ENCODE assay signal across 17 cellular contexts in genomic region chr21:37593740-37594471, GRCh38.
"Had no signal": no experiment of that assay in that cellular context is flagged by ENCODE, and none has a peak within 500 bp of the region (broad histone marks: within the 10 kb centered on the region; RNA-seq: fewer than 3 reads in every experiment).

No MANE protein-coding gene starts in this region.

- H3K4me3 Mint-ChIP-seq: activated CD4-positive, alpha-beta T cell treated with anti-CD3 and anti-CD28 coated beads, Interleukin-2, amount 10 ng/mL, durations not matched to agents 7 days and 5 days; activated naive CD8-positive, alpha-beta T cell treated with anti-CD3 and anti-CD28 coated beads for 36 hours; activated T-cell treated with anti-CD3 and anti-CD28 coated beads, Interleukin-2, amount 50 U/mL, for 72 hours; brain; natural killer cell treated with Interleukin-12 subunit alpha and Interleukin-12 subunit beta and Interleukin-15 and Interleukin-18, amount 100 ng/mL, for 72 hours; stimulated activated naive CD8-positive, alpha-beta T cell treated with anti-CD3 and anti-CD28 coated beads, Interleukin-15, Interleukin-2, amounts not matched to agents 100 ng/mL and 50 ng/mL, for 24 hours had no signal

- H3K4me3 ChIP-seq: left lung, prostate gland, suprapubic skin had no signal

- H3K27me3 ChIP-seq: left lung, suprapubic skin had no signal

- DNase-seq: activated CD4-positive, alpha-beta T cell treated with anti-CD3 and anti-CD28 coated beads, Interleukin-2, amount 10 ng/mL, durations not matched to agents 7 days and 5 days; activated CD8-positive, alpha-beta memory T cell treated with anti-CD3 and anti-CD28 coated beads, Interleukin-2, amount 50 U/mL, for 48 hours; activated gamma-delta T cell treated with Interleukin-2 at 50 U/mL for 16 hours; activated naive CD8-positive, alpha-beta T cell treated with anti-CD3 and anti-CD28 coated beads for 36 hours; activated T-cell treated with anti-CD3 and anti-CD28 coated beads, Interleukin-2, amount 50 U/mL, for 72 hours; effector CD8-positive, alpha-beta T cell; islet precursor cell; left lung; mesenchymal stem cell; occipital lobe; trophoblast cell had no signal

- H3K27ac ChIP-seq: left lung, prostate gland, suprapubic skin had no signal

- H3K27ac Mint-ChIP-seq: activated CD4-positive, alpha-beta T cell treated with anti-CD3 and anti-CD28 coated beads, Interleukin-2, amount 10 ng/mL, durations not matched to agents 7 days and 5 days; activated naive CD8-positive, alpha-beta T cell treated with anti-CD3 and anti-CD28 coated beads for 36 hours; activated T-cell treated with anti-CD3 and anti-CD28 coated beads, Interleukin-2, amount 50 U/mL, for 72 hours; natural killer cell treated with Interleukin-12 subunit alpha and Interleukin-12 subunit beta and Interleukin-15 and Interleukin-18, amount 100 ng/mL, for 72 hours; stimulated activated naive CD8-positive, alpha-beta T cell treated with anti-CD3 and anti-CD28 coated beads, Interleukin-15, Interleukin-2, amounts not matched to agents 100 ng/mL and 50 ng/mL, for 24 hours had no signal

- H3K9me3 Mint-ChIP-seq: activated CD4-positive, alpha-beta T cell treated with anti-CD3 and anti-CD28 coated beads, Interleukin-2, amount 10 ng/mL, durations not matched to agents 7 days and 5 days; natural killer cell treated with Interleukin-12 subunit alpha and Interleukin-12 subunit beta and Interleukin-15 and Interleukin-18, amount 100 ng/mL, for 72 hours had no signal

- H3K4me1 ChIP-seq: left lung, prostate gland, suprapubic skin had no signal

- H3K4me1 Mint-ChIP-seq: activated CD4-positive, alpha-beta T cell treated with anti-CD3 and anti-CD28 coated beads, Interleukin-2, amount 10 ng/mL, durations not matched to agents 7 days and 5 days had no signal

- H3K9me3 ChIP-seq: left lung, prostate gland, suprapubic skin had no signal

- H3K36me3 ChIP-seq: left lung, prostate gland, suprapubic skin had no signal

- H3K36me3 Mint-ChIP-seq: activated naive CD8-positive, alpha-beta T cell treated with anti-CD3 and anti-CD28 coated beads for 36 hours; brain; natural killer cell treated with Interleukin-12 subunit alpha and Interleukin-12 subunit beta and Interleukin-15 and Interleukin-18, amount 100 ng/mL, for 72 hours had no signal

- ATAC-seq: left lung; natural killer cell treated with Interleukin-12 subunit alpha and Interleukin-12 subunit beta and Interleukin-15 and Interleukin-18, amount 100 ng/mL, for 72 hours; sciatic nerve had no signal

- H3K27me3 Mint-ChIP-seq: activated CD4-positive, alpha-beta T cell treated with anti-CD3 and anti-CD28 coated beads, Interleukin-2, amount 10 ng/mL, durations not matched to agents 7 days and 5 days; activated naive CD8-positive, alpha-beta T cell treated with anti-CD3 and anti-CD28 coated beads for 36 hours had no signal
